ENCODE assay signal across 21 cellular contexts in genomic region chr12:71220295-71220694, GRCh38.
DNase-seq lines count a peak whose midpoint lies in the region; ATAC-seq, FAIRE-seq and TF ChIP-seq lines count a peak whose summit lies in the region.
"Had no signal": no experiment of that assay in that cellular context is flagged by ENCODE, and none has a peak within 500 bp of the region (broad histone marks: within the 10 kb centered on the region; RNA-seq: fewer than 3 reads in every experiment).

No MANE protein-coding gene starts in this region.

- H3K79me2 ChIP-seq in H1 (ENCODE audit: control insufficient read depth in 1 of 2, insufficient read depth in 2 of 2, low read length in 2 of 2) (no peaks in the 10 kb centered on the region), neural progenitor cell (ENCODE audit: low read depth) (no peaks in the 10 kb centered on the region)

- peaks cover 2% of the 10 kb centered on the region for H3K27me3 Mint-ChIP-seq in neural progenitor cell (ENCODE audit: insufficient read depth, low read depth)
- H3K27me3 Mint-ChIP-seq: CD4-positive, CD25-positive, alpha-beta regulatory T cell; CD8-positive, alpha-beta memory T cell had no signal

- TF ChIP-seq RAD21 in H1 (IDR thresholded peaks at IDR 0.05 in 1 of 2, conservative IDR thresholded peaks at IDR 0.05 in 1 of 2; ENCODE audit: low read depth in 2 of 2, low read length in 2 of 2): no peak

- H4K5ac ChIP-seq in H1 (ENCODE audit: insufficient read length, low read depth, low read length): no peak overlapping the region

- peaks cover 2% of the 10 kb centered on the region for H3K4me1 Mint-ChIP-seq in neural progenitor cell
- H3K4me1 Mint-ChIP-seq: CD4-positive, CD25-positive, alpha-beta regulatory T cell; CD8-positive, alpha-beta memory T cell had no signal

- no peak overlapping the region for H3K56ac ChIP-seq in H1 (replicated peaks; ENCODE audit: insufficient read length, low read depth, low read length)

- CTCF ChIA-PET in H1 (lab: Charles Lee; ENCODE audit: partially characterized antibody): no interaction called here

- no peak overlapping the region for H2BK120ac ChIP-seq in H1 (replicated peaks; ENCODE audit: low read depth, low read length)

- H2BK12ac ChIP-seq in H1 (ENCODE audit: low read depth, low read length): no peak overlapping the region

- DNase-seq in left ventricle myocardium superior (peak; percentile 23), Right ventricle myocardium inferior (ENCODE audit: missing footprints) (no peak), NCI-H82 (lab: John Stamatoyannopoulos, UW) (peak; percentile 53), H1 (ENCODE audit: low read depth in 1 of 2, low spot score in 2 of 2) (no peak), neural progenitor cell (ENCODE audit: low spot score) (peak; percentile 21), DMS53 treated with DMSO at 0.1 percent for 48 hours (lab: John Stamatoyannopoulos, UW; ENCODE audit: unreplicated experiment) (no peak), putamen (ENCODE audit: low spot score) (no peak)
- DNase-seq: ACHN; BE2C; C1 segment of cervical spinal cord; CD4-positive, CD25-positive, alpha-beta regulatory T cell; CD8-positive, alpha-beta memory T cell; COR-L47; DMS153; DMS79 treated with DMSO at 0.1 percent for 48 hours; GF-D8; HCEC 1CT had no signal

- H3K27ac Mint-ChIP-seq in neural progenitor cell: no peak overlapping the region
- H3K27ac Mint-ChIP-seq: CD4-positive, CD25-positive, alpha-beta regulatory T cell; CD8-positive, alpha-beta memory T cell had no signal

- no peak overlapping the region for H3K4ac ChIP-seq in H1 (replicated peaks; ENCODE audit: insufficient read length, low read depth, low read length)

- H3K36me3 ChIP-seq in H1 (ENCODE audit: control insufficient read depth in 2 of 4, insufficient read depth in 4 of 4, low read length in 3 of 4) (no peaks in the 10 kb centered on the region), neural progenitor cell (no peaks in the 10 kb centered on the region)
- H3K36me3 ChIP-seq: BE2C had no signal

- no peak for TF ChIP-seq CTCF in H1 (IDR thresholded peaks at IDR 0.05; ENCODE audit: control extremely low read depth in 1 of 3, insufficient read depth in 1 of 3, low read depth in 1 of 3, low read length in 3 of 3)
- no peak for TF ChIP-seq CTCF in neural progenitor cell (IDR thresholded peaks at IDR 0.05)

- H3K14ac ChIP-seq in H1 (ENCODE audit: insufficient read length): no peak overlapping the region

- TF ChIP-seq EP300 in H1 (IDR thresholded peaks at IDR 0.05; ENCODE audit: borderline replicate concordance in 1 of 2, low read depth in 2 of 2, low read length in 2 of 2): no peak

- no peaks in the 10 kb centered on the region for H3K36me3 Mint-ChIP-seq in neural progenitor cell
- H3K36me3 Mint-ChIP-seq: CD4-positive, CD25-positive, alpha-beta regulatory T cell; CD8-positive, alpha-beta memory T cell had no signal

- H2AFZ ChIP-seq in H1 (ENCODE audit: low read length) (peak overlapping the region; percentile 63; the same call in 1 of the 2 replicates), neural progenitor cell (replicated peaks) (no peak overlapping the region)

- H3K4me2 ChIP-seq in H1 (ENCODE audit: insufficient read depth in 1 of 2, low read depth in 2 of 2, low read length in 2 of 2) (no peak overlapping the region), neural progenitor cell (no peak overlapping the region)
- H3K4me2 ChIP-seq: KMS-11 had no signal

- H3K27me3 ChIP-seq in H1 (replicated peaks in 1 of 4; ENCODE audit: control insufficient read depth in 3 of 4, extremely low read depth in 1 of 4, insufficient read depth in 3 of 4, low read length in 3 of 4) (no peaks in the 10 kb centered on the region), neural progenitor cell (no peaks in the 10 kb centered on the region)
- H3K27me3 ChIP-seq: BE2C had no signal

- peaks cover 0 to 2% (median 0%) of the 10 kb centered on the region in 4 experiments; a peak in 1 of 7 replicates for H3K4me1 ChIP-seq in H1 (replicated peaks in 1 of 4; ENCODE audit: control insufficient read depth in 3 of 4, insufficient read depth in 4 of 4, low read length in 3 of 4)
- peaks cover 8% of the 10 kb centered on the region for H3K4me1 ChIP-seq in neural progenitor cell

- no peaks in the 10 kb centered on the region for H3K9me3 Mint-ChIP-seq in neural progenitor cell

- H2BK20ac ChIP-seq in H1 (ENCODE audit: low read length): no peak overlapping the region

- H3F3A ChIP-seq in neural progenitor cell (ENCODE audit: low read depth): no peaks in the 10 kb centered on the region

- no peaks in the 10 kb centered on the region for H3K79me1 ChIP-seq in H1 (ENCODE audit: low read depth, low read length)

- ATAC-seq in left ventricle myocardium superior (no peak), Right ventricle myocardium inferior (no peak), HG02623 (IDR thresholded peaks at IDR 0.05; ENCODE audit: unreplicated experiment) (no peak)
- ATAC-seq: HepG2 had no signal

- H4K20me1 ChIP-seq in H1 (replicated peaks in 1 of 2; ENCODE audit: control insufficient read depth in 1 of 2, insufficient read depth in 2 of 2, low read length in 2 of 2) (no peaks in the 10 kb centered on the region), neural progenitor cell (ENCODE audit: low read depth) (no peaks in the 10 kb centered on the region)

- H3K18ac ChIP-seq in H1 (ENCODE audit: extremely low read depth, low read length): no peak overlapping the region

- H3K4me3 ChIP-seq in H1 (ENCODE audit: extremely low read depth in 1 of 4, insufficient read depth in 2 of 4, low read depth in 3 of 4, low read length in 4 of 4): no peak overlapping the region
- no peak overlapping the region for H3K4me3 ChIP-seq in neural progenitor cell

- H3K4me3 Mint-ChIP-seq in neural progenitor cell: no peak overlapping the region
- H3K4me3 Mint-ChIP-seq: CD4-positive, CD25-positive, alpha-beta regulatory T cell; CD8-positive, alpha-beta memory T cell had no signal

- intact Hi-C loops in left ventricle myocardium superior (cut with micrococcal nuclease): no loop called here
- intact Hi-C loops in Right ventricle myocardium inferior (cut with DNase I): no loop called here

- POLR2A ChIA-PET in H1 (lab: Charles Lee; ENCODE audit: partially characterized antibody): no interaction called here

- H3K23me2 ChIP-seq in H1 (ENCODE audit: low read depth, low read length): no peaks in the 10 kb centered on the region

- H3K27ac ChIP-seq in H1 (ENCODE audit: low read depth, low read length): no peak overlapping the region
- no peak overlapping the region for H3K27ac ChIP-seq in neural progenitor cell
- H3K27ac ChIP-seq: KMS-11 had no signal

- no peak overlapping the region for H2AK5ac ChIP-seq in H1 (ENCODE audit: low read depth, low read length)

- no peak overlapping the region for H4K91ac ChIP-seq in H1 (replicated peaks; ENCODE audit: insufficient read length, low read length)

- no peak overlapping the region for H4K8ac ChIP-seq in H1 (ENCODE audit: extremely low read depth, insufficient read depth, low read length)

- H2BK5ac ChIP-seq in H1 (ENCODE audit: low read depth, low read length): no peak overlapping the region

- no peak overlapping the region for H3K9ac ChIP-seq in H1 (replicated peaks in 1 of 4; ENCODE audit: extremely low read depth in 1 of 4, low read depth in 3 of 4, low read length in 3 of 4)
- no peak overlapping the region for H3K9ac ChIP-seq in neural progenitor cell
- H3K9ac ChIP-seq: KMS-11 had no signal

- no peak for TF ChIP-seq POLR2A in H1 (IDR thresholded peaks at IDR 0.05; ENCODE audit: control extremely low read depth in 1 of 2, low read depth in 2 of 2, low read length in 2 of 2)

- FAIRE-seq in H1 (lab: Jason Lieb, UNC): no peak
- FAIRE-seq: H54, HepG2 had no signal

- H3K23ac ChIP-seq in H1 (ENCODE audit: insufficient read length): no peak overlapping the region

- H3K9me3 ChIP-seq in H1 (ENCODE audit: insufficient read depth in 2 of 2, low read depth in 1 of 2, low read length in 1 of 2) (no peaks in the 10 kb centered on the region), neural progenitor cell (ENCODE audit: low read depth) (no peaks in the 10 kb centered on the region)
- H3K9me3 ChIP-seq: BE2C had no signal

- WGBS in H1 (ENCODE audit: extremely low coverage in 1 of 2, insufficient coverage in 1 of 2, insufficient read length in 1 of 2, insufficient replicate concordance in 2 of 2, low coverage in 1 of 2, low lambda C conversion rate in 2 of 2, missing lambda C conversion rate in 1 of 2), 2 experiments: 87% methylated on average over 3 of the region's 3 CpGs; no CpG with 5 or more reads in 1 of the 2 experiments

- H2BK15ac ChIP-seq in H1 (ENCODE audit: low read length): no peak overlapping the region

TF ChIP-seq in H1, 55 proteins besides CTCF, POLR2A, EP300 and RAD21:
- no peak for TF ChIP-seq RBBP5 (IDR thresholded peaks at IDR 0.05; ENCODE audit: borderline replicate concordance, low read depth, low read length)
- no peak for TF ChIP-seq ZNF274 (IDR thresholded peaks at IDR 0.05; ENCODE audit: borderline replicate concordance, extremely low read depth, low read length)
- TF ChIP-seq MAX (IDR thresholded peaks at IDR 0.05): no peak
- TF ChIP-seq JUND (IDR thresholded peaks at IDR 0.05; ENCODE audit: low read length): no peak
- TF ChIP-seq HDAC6 (IDR thresholded peaks at IDR 0.05; ENCODE audit: low read depth, low read length): no peak
- TF ChIP-seq HDAC2 (IDR thresholded peaks at IDR 0.05; ENCODE audit: borderline replicate concordance in 1 of 2, low read depth in 2 of 2, low read length in 2 of 2): no peak
- TF ChIP-seq TEAD4 (IDR thresholded peaks at IDR 0.05; ENCODE audit: low read depth, low read length): no peak
- no peak for TF ChIP-seq BCL11A (IDR thresholded peaks at IDR 0.05; ENCODE audit: low read depth in 2 of 2, low read length in 2 of 2)
- TF ChIP-seq GTF2F1 (IDR thresholded peaks at IDR 0.05; ENCODE audit: borderline replicate concordance, low read depth, low read length): no peak
- TF ChIP-seq NANOG (IDR thresholded peaks at IDR 0.05; ENCODE audit: insufficient read depth, low read depth, low read length, poor library complexity, severe bottlenecking): no peak
- no peak for TF ChIP-seq CBX8 (IDR thresholded peaks at IDR 0.05; ENCODE audit: borderline replicate concordance, low read depth, low read length)
- no peak for TF ChIP-seq GABPA (IDR thresholded peaks at IDR 0.05; ENCODE audit: borderline replicate concordance, insufficient read depth, low read length)
- TF ChIP-seq TAF7 (optimal IDR thresholded peaks at IDR 0.05; ENCODE audit: borderline replicate concordance, low read depth, low read length): no peak
- no peak for TF ChIP-seq EZH2 (IDR thresholded peaks at IDR 0.05; ENCODE audit: low read depth, low read length, severe bottlenecking)
- no peak for TF ChIP-seq CHD2 (IDR thresholded peaks at IDR 0.05; ENCODE audit: low read length)

Comparison
In these comparisons a context has a peak if more than half of its experiments do, and no peak if none do; other contexts are left out.
1. DNase-seq: peak in left ventricle myocardium superior (single experiment), NCI-H82 (single experiment) and neural progenitor cell (single experiment); none in Right ventricle myocardium inferior (single experiment), H1 (0 of 2), DMS53 treated with DMSO at 0.1 percent for 48 hours (single experiment) and putamen (single experiment).